Comparison of ENCODE assay signal across 33 cellular contexts in the genomic region with DNA sequence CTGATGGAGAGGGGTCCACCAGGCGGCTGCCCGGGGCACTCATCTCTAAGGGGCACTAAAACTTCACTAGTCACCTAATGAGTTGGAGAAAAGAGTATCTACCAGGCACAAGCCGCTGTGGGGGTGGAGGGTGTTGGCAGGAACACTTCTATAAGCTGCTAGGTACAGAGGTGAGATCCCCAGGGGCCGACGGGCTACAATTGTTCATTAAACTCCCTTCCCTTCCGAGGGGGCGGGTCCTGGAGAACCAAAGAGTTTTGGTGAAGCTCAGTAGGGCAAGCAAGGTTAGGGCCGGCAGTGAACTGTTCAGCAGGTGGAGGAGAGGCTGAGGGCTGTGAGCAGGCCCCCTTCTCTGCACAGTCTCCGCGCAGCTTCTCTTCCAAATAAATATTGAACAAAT.
"Had no signal": no experiment of that assay in that cellular context is flagged by ENCODE, and none has a peak within 500 bp of the region (broad histone marks: within the 10 kb centered on the region; RNA-seq: fewer than 3 reads in every experiment).

No MANE protein-coding gene starts in this region.

- DNase-seq: activated CD4-positive, alpha-beta memory T cell treated with anti-CD3 and anti-CD28 coated beads for 36 hours; activated CD4-positive, alpha-beta T cell treated with anti-CD3 and anti-CD28 coated beads for 36 hours; activated CD4-positive, alpha-beta T cell treated with anti-CD3 and anti-CD28 coated beads, Interleukin-2, amount 10 ng/mL, durations not matched to agents 24 days and 14 days; activated CD4-positive, CD25-positive, alpha-beta regulatory T cell; activated CD4-positive, CD25-positive, alpha-beta regulatory T cell treated with anti-CD3 and anti-CD28 coated beads, Interleukin-2, amount 50 U/mL, for 72 hours; activated CD8-positive, alpha-beta memory T cell treated with anti-CD3 and anti-CD28 coated beads, Interleukin-2, amount 10 ng/mL, durations not matched to agents 7 days and 5 days; activated CD8-positive, alpha-beta memory T cell treated with anti-CD3 and anti-CD28 coated beads, Interleukin-2, amount 50 U/mL, for 4 hours; activated CD8-positive, alpha-beta T cell treated with anti-CD3 and anti-CD28 coated beads, Interleukin-2, amount 10 ng/mL, durations not matched to agents 7 days and 5 days; activated gamma-delta T cell; activated naive CD4-positive, alpha-beta T cell; activated naive CD4-positive, alpha-beta T cell treated with anti-CD3 and anti-CD28 coated beads, Interleukin-2, amount 10 ng/mL, durations not matched to agents 7 days and 5 days; activated naive CD8-positive, alpha-beta T cell treated with anti-CD3 and anti-CD28 coated beads, Interleukin-2, amount 10 ng/mL, durations not matched to agents 7 days and 5 days; activated T-cell treated with anti-CD3 and anti-CD28 coated beads, Interleukin-2, amount 50 U/mL, for 1 hour; activated T-cell treated with anti-CD3 and anti-CD28 coated beads, Interleukin-2, amount 50 U/mL, for 48 hours; central memory CD4-positive, alpha-beta T cell; cerebellar nuclear complex; colonic mucosa; effector CD8-positive, alpha-beta T cell; esophagus squamous epithelium; foreskin melanocyte; heart right ventricle; T-helper 2 cell had no signal

- H3K27ac ChIP-seq: ascending aorta, breast epithelium, cardiac muscle cell, colonic mucosa, epithelial cell of prostate, esophagus squamous epithelium, gastroesophageal sphincter, heart right ventricle had no signal

- H3K36me3 ChIP-seq: ascending aorta, breast epithelium, cardiac muscle cell, colonic mucosa, esophagus squamous epithelium, gastroesophageal sphincter, heart right ventricle had no signal

- H3K4me3 ChIP-seq: ascending aorta, breast epithelium, cardiac muscle cell, colonic mucosa, esophagus squamous epithelium, gastroesophageal sphincter, heart right ventricle had no signal

- H3K9me3 ChIP-seq: ascending aorta, breast epithelium, colonic mucosa, esophagus squamous epithelium, gastroesophageal sphincter, heart right ventricle had no signal

- H3K4me3 Mint-ChIP-seq: activated CD4-positive, alpha-beta memory T cell treated with anti-CD3 and anti-CD28 coated beads for 36 hours; activated CD4-positive, alpha-beta T cell treated with anti-CD3 and anti-CD28 coated beads for 36 hours; activated CD4-positive, alpha-beta T cell treated with anti-CD3 and anti-CD28 coated beads, Interleukin-2, amount 10 ng/mL, durations not matched to agents 24 days and 14 days; activated CD8-positive, alpha-beta memory T cell treated with anti-CD3 and anti-CD28 coated beads, Interleukin-2, amount 10 ng/mL, durations not matched to agents 7 days and 5 days; activated CD8-positive, alpha-beta T cell treated with anti-CD3 and anti-CD28 coated beads, Interleukin-2, amount 10 ng/mL, durations not matched to agents 7 days and 5 days; activated naive CD4-positive, alpha-beta T cell treated with anti-CD3 and anti-CD28 coated beads, Interleukin-2, amount 10 ng/mL, durations not matched to agents 7 days and 5 days; activated naive CD8-positive, alpha-beta T cell treated with anti-CD3 and anti-CD28 coated beads, Interleukin-2, amount 10 ng/mL, durations not matched to agents 7 days and 5 days; activated T-helper 1 cell treated with anti-CD3 and anti-CD28 coated beads, Interleukin-12 subunit alpha, Interleukin-12 subunit beta, Interleukin-2, Interleukin-4 antibody, amounts not matched to agents 30 ng/mL and 10 ng/mL and 1 ng/mL, durations not matched to agents 14 hours and 24 hours and 36 hours; brain had no signal

- H3K36me3 Mint-ChIP-seq: activated CD4-positive, alpha-beta memory T cell treated with anti-CD3 and anti-CD28 coated beads for 36 hours; activated CD8-positive, alpha-beta memory T cell treated with anti-CD3 and anti-CD28 coated beads, Interleukin-2, amount 10 ng/mL, durations not matched to agents 7 days and 5 days; activated naive CD4-positive, alpha-beta T cell treated with anti-CD3 and anti-CD28 coated beads, Interleukin-2, amount 10 ng/mL, durations not matched to agents 7 days and 5 days; activated naive CD4-positive, alpha-beta T cell treated with anti-CD3 and anti-CD28 coated beads, Interleukin-2, amount 50 U/mL, for 72 hours; activated naive CD8-positive, alpha-beta T cell treated with anti-CD3 and anti-CD28 coated beads, Interleukin-2, amount 10 ng/mL, durations not matched to agents 7 days and 5 days; brain had no signal

- H3K4me1 ChIP-seq: ascending aorta, breast epithelium, colonic mucosa, esophagus squamous epithelium, gastroesophageal sphincter had no signal

- ATAC-seq: activated CD4-positive, alpha-beta T cell treated with anti-CD3 and anti-CD28 coated beads for 36 hours; activated CD8-positive, alpha-beta memory T cell treated with anti-CD3 and anti-CD28 coated beads, Interleukin-2, amount 10 ng/mL, durations not matched to agents 7 days and 5 days; activated CD8-positive, alpha-beta T cell treated with anti-CD3 and anti-CD28 coated beads, Interleukin-2, amount 10 ng/mL, durations not matched to agents 7 days and 5 days; activated naive CD4-positive, alpha-beta T cell treated with anti-CD3 and anti-CD28 coated beads, Interleukin-2, amount 50 U/mL, for 72 hours; gastroesophageal sphincter; heart right ventricle had no signal

- H3K27me3 ChIP-seq: ascending aorta, colonic mucosa had no signal

- H3K4me1 Mint-ChIP-seq: activated CD4-positive, alpha-beta T cell treated with anti-CD3 and anti-CD28 coated beads for 36 hours; activated CD8-positive, alpha-beta memory T cell treated with anti-CD3 and anti-CD28 coated beads, Interleukin-2, amount 10 ng/mL, durations not matched to agents 7 days and 5 days; activated naive CD4-positive, alpha-beta T cell treated with anti-CD3 and anti-CD28 coated beads, Interleukin-2, amount 10 ng/mL, durations not matched to agents 7 days and 5 days had no signal

- H3K27ac Mint-ChIP-seq: activated CD4-positive, alpha-beta memory T cell treated with anti-CD3 and anti-CD28 coated beads for 36 hours; activated CD4-positive, alpha-beta T cell treated with anti-CD3 and anti-CD28 coated beads for 36 hours; activated CD4-positive, alpha-beta T cell treated with anti-CD3 and anti-CD28 coated beads, Interleukin-2, amount 10 ng/mL, durations not matched to agents 24 days and 14 days; activated CD8-positive, alpha-beta memory T cell treated with anti-CD3 and anti-CD28 coated beads, Interleukin-2, amount 10 ng/mL, durations not matched to agents 7 days and 5 days; activated CD8-positive, alpha-beta T cell treated with anti-CD3 and anti-CD28 coated beads, Interleukin-2, amount 10 ng/mL, durations not matched to agents 7 days and 5 days; activated naive CD4-positive, alpha-beta T cell treated with anti-CD3 and anti-CD28 coated beads, Interleukin-2, amount 10 ng/mL, durations not matched to agents 7 days and 5 days; activated naive CD4-positive, alpha-beta T cell treated with anti-CD3 and anti-CD28 coated beads, Interleukin-2, amount 50 U/mL, for 72 hours; activated naive CD8-positive, alpha-beta T cell treated with anti-CD3 and anti-CD28 coated beads, Interleukin-2, amount 10 ng/mL, durations not matched to agents 7 days and 5 days; activated T-helper 1 cell treated with anti-CD3 and anti-CD28 coated beads, Interleukin-12 subunit alpha, Interleukin-12 subunit beta, Interleukin-2, Interleukin-4 antibody, amounts not matched to agents 30 ng/mL and 10 ng/mL and 1 ng/mL, durations not matched to agents 14 hours and 24 hours and 36 hours; activated T-helper 2 cell treated with anti-CD3 and anti-CD28 coated beads, Interferon-gamma antibody, Interleukin-2, Interleukin-4, amounts not matched to agents 10 μg/mL and 5 μg/mL and 100 μg/mL, durations not matched to agents 14 hours and 24 hours and 36 hours had no signal

- H3K9me3 Mint-ChIP-seq: activated CD4-positive, alpha-beta memory T cell treated with anti-CD3 and anti-CD28 coated beads for 36 hours; activated CD4-positive, alpha-beta T cell treated with anti-CD3 and anti-CD28 coated beads, Interleukin-2, amount 10 ng/mL, durations not matched to agents 24 days and 14 days; activated naive CD4-positive, alpha-beta T cell treated with anti-CD3 and anti-CD28 coated beads, Interleukin-2, amount 10 ng/mL, durations not matched to agents 7 days and 5 days; activated naive CD4-positive, alpha-beta T cell treated with anti-CD3 and anti-CD28 coated beads, Interleukin-2, amount 50 U/mL, for 72 hours; activated naive CD8-positive, alpha-beta T cell treated with anti-CD3 and anti-CD28 coated beads, Interleukin-2, amount 10 ng/mL, durations not matched to agents 7 days and 5 days; activated T-helper 1 cell treated with anti-CD3 and anti-CD28 coated beads, Interleukin-12 subunit alpha, Interleukin-12 subunit beta, Interleukin-2, Interleukin-4 antibody, amounts not matched to agents 30 ng/mL and 10 ng/mL and 1 ng/mL, durations not matched to agents 14 hours and 24 hours and 36 hours; activated T-helper 2 cell treated with anti-CD3 and anti-CD28 coated beads, Interferon-gamma antibody, Interleukin-2, Interleukin-4, amounts not matched to agents 10 μg/mL and 5 μg/mL and 100 μg/mL, durations not matched to agents 14 hours and 24 hours and 36 hours had no signal

- FAIRE-seq: endometrium, endothelial cell of umbilical vein had no signal
